Comparison of ENCODE assay signal across 22 cellular contexts in the genomic region with DNA sequence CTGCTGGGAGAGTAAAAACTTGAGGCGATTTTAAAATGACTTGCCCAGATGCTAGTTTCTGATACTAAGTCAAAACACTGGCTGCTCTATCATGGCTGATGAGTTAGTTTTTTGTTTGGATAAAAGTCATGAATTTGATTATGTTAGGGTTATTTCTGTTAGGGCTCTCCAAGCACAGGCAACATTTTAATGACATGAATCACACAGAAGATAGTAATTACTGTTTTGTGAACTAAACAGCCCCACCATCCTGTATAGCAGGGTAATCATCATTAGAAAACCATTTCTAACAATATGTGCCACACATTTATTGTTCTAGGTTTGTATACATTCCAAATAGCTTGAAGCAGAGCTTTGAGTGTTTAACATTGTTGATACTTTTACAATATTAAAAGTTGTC.
"Had no signal": no experiment of that assay in that cellular context is flagged by ENCODE, and none has a peak within 500 bp of the region (broad histone marks: within the 10 kb centered on the region; RNA-seq: fewer than 3 reads in every experiment).

No MANE protein-coding gene starts in this region.

- DNase-seq: activated CD4-positive, alpha-beta T cell treated with anti-CD3 and anti-CD28 coated beads for 4 hours; activated CD4-positive, alpha-beta T cell treated with anti-CD3 and anti-CD28 coated beads, Interleukin-2, amount 50 U/mL, for 48 hours; activated CD4-positive, CD25-positive, alpha-beta regulatory T cell; activated CD8-positive, alpha-beta memory T cell treated with anti-CD3 and anti-CD28 coated beads, Interleukin-2, amount 50 U/mL, for 48 hours; activated naive CD4-positive, alpha-beta T cell treated with Interleukin-2 at 50 U/mL for 16 hours; activated naive CD8-positive, alpha-beta T cell treated with anti-CD3 and anti-CD28 coated beads for 36 hours; activated T-cell treated with anti-CD3 and anti-CD28 coated beads, Interleukin-2, amount 50 U/mL, for 4 hours; effector memory CD4-positive, alpha-beta T cell; esophagus squamous epithelium; foreskin fibroblast; immature natural killer cell; kidney glomerular epithelial cell; left lung; retina; stimulated activated CD4-positive, alpha-beta T cell treated with anti-CD3 and anti-CD28 coated beads, Interleukin-4, amount 100 ng/mL, for 24 hours; stimulated activated naive CD8-positive, alpha-beta T cell treated with anti-CD3 and anti-CD28 coated beads, Interleukin-15, Interleukin-2, amounts not matched to agents 100 U/mL and 50 U/mL, for 24 hours; upper lobe of left lung had no signal

- H3K27ac Mint-ChIP-seq: activated naive CD8-positive, alpha-beta T cell treated with anti-CD3 and anti-CD28 coated beads for 36 hours; immature natural killer cell; natural killer cell treated with Interleukin-12 subunit alpha and Interleukin-12 subunit beta and Interleukin-15 and Interleukin-18, amount 100 ng/mL, for 72 hours; progenitor cell of endocrine pancreas; T-helper 1 cell treated with Interleukin-12 subunit alpha and Interleukin-12 subunit beta and Interleukin-4 antibody, amounts not matched to agents 30 μg/mL and 1 μg/mL, for 36 hours had no signal

- H3K4me3 ChIP-seq: esophagus squamous epithelium, left lung, lung, upper lobe of left lung had no signal

- H3K4me3 Mint-ChIP-seq: activated naive CD8-positive, alpha-beta T cell treated with anti-CD3 and anti-CD28 coated beads for 36 hours; activated T-cell treated with anti-CD3 and anti-CD28 coated beads, Interleukin-2, amount 50 U/mL, for 4 hours; central memory CD8-positive, alpha-beta T cell; immature natural killer cell; natural killer cell treated with Interleukin-12 subunit alpha and Interleukin-12 subunit beta and Interleukin-15 and Interleukin-18, amount 100 ng/mL, for 72 hours; T-helper 1 cell treated with Interleukin-12 subunit alpha and Interleukin-12 subunit beta and Interleukin-4 antibody, amounts not matched to agents 30 μg/mL and 1 μg/mL, for 36 hours had no signal

- H3K4me1 Mint-ChIP-seq: activated naive CD8-positive, alpha-beta T cell treated with anti-CD3 and anti-CD28 coated beads for 36 hours; central memory CD8-positive, alpha-beta T cell; immature natural killer cell had no signal

- H3K27me3 Mint-ChIP-seq: activated naive CD8-positive, alpha-beta T cell treated with anti-CD3 and anti-CD28 coated beads for 36 hours; central memory CD8-positive, alpha-beta T cell; natural killer cell treated with Interleukin-12 subunit alpha and Interleukin-12 subunit beta and Interleukin-15 and Interleukin-18, amount 100 ng/mL, for 72 hours; progenitor cell of endocrine pancreas had no signal

- ATAC-seq: activated T-cell treated with anti-CD3 and anti-CD28 coated beads, Interleukin-2, amount 50 U/mL, for 4 hours; left lung; natural killer cell treated with Interleukin-12 subunit alpha and Interleukin-12 subunit beta and Interleukin-15 and Interleukin-18, amount 100 ng/mL, for 72 hours; stimulated activated naive CD8-positive, alpha-beta T cell treated with anti-CD3 and anti-CD28 coated beads, Interleukin-15, Interleukin-2, amounts not matched to agents 100 U/mL and 50 U/mL, for 24 hours had no signal

- H3K4me1 ChIP-seq: esophagus squamous epithelium, left lung, upper lobe of left lung had no signal

- H3K9me3 ChIP-seq: esophagus squamous epithelium, left lung, upper lobe of left lung had no signal

- H3K36me3 Mint-ChIP-seq: activated naive CD8-positive, alpha-beta T cell treated with anti-CD3 and anti-CD28 coated beads for 36 hours; natural killer cell treated with Interleukin-12 subunit alpha and Interleukin-12 subunit beta and Interleukin-15 and Interleukin-18, amount 100 ng/mL, for 72 hours had no signal

- H3K9me3 Mint-ChIP-seq: activated naive CD8-positive, alpha-beta T cell treated with anti-CD3 and anti-CD28 coated beads for 36 hours; activated T-cell treated with anti-CD3 and anti-CD28 coated beads, Interleukin-2, amount 50 U/mL, for 4 hours; T-helper 1 cell treated with Interleukin-12 subunit alpha and Interleukin-12 subunit beta and Interleukin-4 antibody, amounts not matched to agents 30 μg/mL and 1 μg/mL, for 36 hours had no signal

- H3K27ac ChIP-seq: esophagus squamous epithelium, left lung, upper lobe of left lung had no signal

- H3K36me3 ChIP-seq: esophagus squamous epithelium, left lung, upper lobe of left lung had no signal

- H3K27me3 ChIP-seq: esophagus squamous epithelium, left lung, upper lobe of left lung had no signal
